Comparison of ENCODE assay signal across 2 cellular contexts in the genomic region with DNA sequence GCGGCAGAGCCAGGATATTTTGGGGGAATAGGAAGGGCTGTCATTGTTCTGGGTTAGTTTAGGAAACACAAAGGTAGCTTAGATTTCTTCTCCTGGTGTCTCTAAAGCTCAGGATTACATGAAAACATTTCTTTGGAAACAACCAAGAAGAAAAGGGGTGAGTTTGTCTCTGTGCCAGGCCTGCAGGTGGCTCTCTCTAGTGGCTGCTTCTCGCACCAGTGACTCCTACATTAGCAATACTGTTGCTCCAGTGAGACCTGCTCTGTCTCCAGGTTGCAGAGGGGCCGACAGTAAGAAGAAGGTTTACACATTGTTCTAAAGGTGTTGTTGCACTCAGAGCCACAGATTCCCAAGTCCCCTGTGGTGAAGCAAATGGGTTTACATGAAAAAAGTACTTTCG.
TF ChIP-seq lines count a peak whose summit lies in the region.

No MANE protein-coding gene starts in this region.

TF ChIP-seq in HepG2, 621 proteins besides CTCF, POLR2A, EP300 and RAD21:
- TF ChIP-seq, protein P1, sequence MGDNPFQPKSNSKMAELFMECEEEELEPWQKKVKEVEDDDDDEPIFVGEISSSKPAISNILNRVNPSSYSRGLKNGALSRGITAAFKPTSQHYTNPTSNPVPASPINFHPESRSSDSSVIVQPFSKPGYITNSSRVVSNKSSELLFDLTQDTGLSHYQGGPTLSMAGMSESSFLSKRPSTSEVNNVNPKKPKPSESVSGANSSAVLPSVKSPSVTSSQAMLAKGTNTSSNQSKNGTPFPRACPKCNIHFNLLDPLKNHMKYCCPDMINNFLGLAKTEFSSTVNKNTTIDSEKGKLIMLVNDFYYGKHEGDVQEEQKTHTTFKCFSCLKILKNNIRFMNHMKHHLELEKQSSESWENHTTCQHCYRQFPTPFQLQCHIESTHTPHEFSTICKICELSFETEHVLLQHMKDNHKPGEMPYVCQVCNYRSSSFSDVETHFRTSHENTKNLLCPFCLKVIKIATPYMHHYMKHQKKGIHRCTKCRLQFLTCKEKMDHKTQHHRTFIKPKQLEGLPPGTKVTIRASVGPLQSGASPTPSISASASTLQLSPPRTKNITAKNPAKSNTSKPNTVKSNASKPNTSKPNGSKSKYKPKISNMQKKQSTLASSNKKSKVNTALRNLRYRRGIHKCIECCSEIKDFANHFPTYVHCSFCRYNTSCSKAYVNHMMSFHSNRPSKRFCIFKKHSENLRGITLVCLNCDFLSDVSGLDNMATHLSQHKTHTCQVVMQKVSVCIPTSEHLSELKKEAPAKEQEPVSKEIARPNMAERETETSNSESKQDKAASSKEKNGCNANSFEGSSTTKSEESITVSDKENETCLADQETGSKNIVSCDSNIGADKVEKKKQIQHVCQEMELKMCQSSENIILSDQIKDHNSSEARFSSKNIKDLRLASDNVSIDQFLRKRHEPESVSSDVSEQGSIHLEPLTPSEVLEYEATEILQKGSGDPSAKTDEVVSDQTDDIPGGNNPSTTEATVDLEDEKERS (CRISPR knock-in tag; IDR thresholded peaks at IDR 0.05): no peak
- TF ChIP-seq CCDC6 (CRISPR knock-in tag; IDR thresholded peaks at IDR 0.05) (no peak), FOXK1 (CRISPR knock-in tag; IDR thresholded peaks at IDR 0.05; ENCODE audit: borderline replicate concordance, low read depth) (no peak), NCOA5 (CRISPR knock-in tag; IDR thresholded peaks at IDR 0.05) (no peak), ZNF207 (IDR thresholded peaks at IDR 0.05; ENCODE audit: borderline replicate concordance) (no peak)
- TF ChIP-seq, protein P2, sequence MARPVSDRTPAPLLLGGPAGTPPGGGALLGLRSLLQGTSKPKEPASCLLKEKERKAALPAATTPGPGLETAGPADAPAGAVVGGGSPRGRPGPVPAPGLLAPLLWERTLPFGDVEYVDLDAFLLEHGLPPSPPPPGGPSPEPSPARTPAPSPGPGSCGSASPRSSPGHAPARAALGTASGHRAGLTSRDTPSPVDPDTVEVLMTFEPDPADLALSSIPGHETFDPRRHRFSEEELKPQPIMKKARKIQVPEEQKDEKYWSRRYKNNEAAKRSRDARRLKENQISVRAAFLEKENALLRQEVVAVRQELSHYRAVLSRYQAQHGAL (CRISPR knock-in tag; IDR thresholded peaks at IDR 0.05; ENCODE audit: not compliant biosample characterization): no peak
- TF ChIP-seq, protein P3, sequence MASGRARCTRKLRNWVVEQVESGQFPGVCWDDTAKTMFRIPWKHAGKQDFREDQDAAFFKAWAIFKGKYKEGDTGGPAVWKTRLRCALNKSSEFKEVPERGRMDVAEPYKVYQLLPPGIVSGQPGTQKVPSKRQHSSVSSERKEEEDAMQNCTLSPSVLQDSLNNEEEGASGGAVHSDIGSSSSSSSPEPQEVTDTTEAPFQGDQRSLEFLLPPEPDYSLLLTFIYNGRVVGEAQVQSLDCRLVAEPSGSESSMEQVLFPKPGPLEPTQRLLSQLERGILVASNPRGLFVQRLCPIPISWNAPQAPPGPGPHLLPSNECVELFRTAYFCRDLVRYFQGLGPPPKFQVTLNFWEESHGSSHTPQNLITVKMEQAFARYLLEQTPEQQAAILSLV (CRISPR knock-in tag; IDR thresholded peaks at IDR 0.05; ENCODE audit: borderline replicate concordance): no peak
- TF ChIP-seq, protein P4, sequence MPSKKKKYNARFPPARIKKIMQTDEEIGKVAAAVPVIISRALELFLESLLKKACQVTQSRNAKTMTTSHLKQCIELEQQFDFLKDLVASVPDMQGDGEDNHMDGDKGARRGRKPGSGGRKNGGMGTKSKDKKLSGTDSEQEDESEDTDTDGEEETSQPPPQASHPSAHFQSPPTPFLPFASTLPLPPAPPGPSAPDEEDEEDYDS (CRISPR knock-in tag; IDR thresholded peaks at IDR 0.05): no peak
- TF ChIP-seq, protein P5, sequence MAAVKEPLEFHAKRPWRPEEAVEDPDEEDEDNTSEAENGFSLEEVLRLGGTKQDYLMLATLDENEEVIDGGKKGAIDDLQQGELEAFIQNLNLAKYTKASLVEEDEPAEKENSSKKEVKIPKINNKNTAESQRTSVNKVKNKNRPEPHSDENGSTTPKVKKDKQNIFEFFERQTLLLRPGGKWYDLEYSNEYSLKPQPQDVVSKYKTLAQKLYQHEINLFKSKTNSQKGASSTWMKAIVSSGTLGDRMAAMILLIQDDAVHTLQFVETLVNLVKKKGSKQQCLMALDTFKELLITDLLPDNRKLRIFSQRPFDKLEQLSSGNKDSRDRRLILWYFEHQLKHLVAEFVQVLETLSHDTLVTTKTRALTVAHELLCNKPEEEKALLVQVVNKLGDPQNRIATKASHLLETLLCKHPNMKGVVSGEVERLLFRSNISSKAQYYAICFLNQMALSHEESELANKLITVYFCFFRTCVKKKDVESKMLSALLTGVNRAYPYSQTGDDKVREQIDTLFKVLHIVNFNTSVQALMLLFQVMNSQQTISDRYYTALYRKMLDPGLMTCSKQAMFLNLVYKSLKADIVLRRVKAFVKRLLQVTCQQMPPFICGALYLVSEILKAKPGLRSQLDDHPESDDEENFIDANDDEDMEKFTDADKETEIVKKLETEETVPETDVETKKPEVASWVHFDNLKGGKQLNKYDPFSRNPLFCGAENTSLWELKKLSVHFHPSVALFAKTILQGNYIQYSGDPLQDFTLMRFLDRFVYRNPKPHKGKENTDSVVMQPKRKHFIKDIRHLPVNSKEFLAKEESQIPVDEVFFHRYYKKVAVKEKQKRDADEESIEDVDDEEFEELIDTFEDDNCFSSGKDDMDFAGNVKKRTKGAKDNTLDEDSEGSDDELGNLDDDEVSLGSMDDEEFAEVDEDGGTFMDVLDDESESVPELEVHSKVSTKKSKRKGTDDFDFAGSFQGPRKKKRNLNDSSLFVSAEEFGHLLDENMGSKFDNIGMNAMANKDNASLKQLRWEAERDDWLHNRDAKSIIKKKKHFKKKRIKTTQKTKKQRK (IDR thresholded peaks at IDR 0.05; ENCODE audit: low read length): no peak
- TF ChIP-seq, protein P6, sequence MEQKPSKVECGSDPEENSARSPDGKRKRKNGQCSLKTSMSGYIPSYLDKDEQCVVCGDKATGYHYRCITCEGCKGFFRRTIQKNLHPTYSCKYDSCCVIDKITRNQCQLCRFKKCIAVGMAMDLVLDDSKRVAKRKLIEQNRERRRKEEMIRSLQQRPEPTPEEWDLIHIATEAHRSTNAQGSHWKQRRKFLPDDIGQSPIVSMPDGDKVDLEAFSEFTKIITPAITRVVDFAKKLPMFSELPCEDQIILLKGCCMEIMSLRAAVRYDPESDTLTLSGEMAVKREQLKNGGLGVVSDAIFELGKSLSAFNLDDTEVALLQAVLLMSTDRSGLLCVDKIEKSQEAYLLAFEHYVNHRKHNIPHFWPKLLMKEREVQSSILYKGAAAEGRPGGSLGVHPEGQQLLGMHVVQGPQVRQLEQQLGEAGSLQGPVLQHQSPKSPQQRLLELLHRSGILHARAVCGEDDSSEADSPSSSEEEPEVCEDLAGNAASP (CRISPR knock-in tag; IDR thresholded peaks at IDR 0.05; ENCODE audit: borderline replicate concordance): no peak

TF ChIP-seq in K562, 482 proteins besides CTCF, POLR2A, EP300 and RAD21 (continued from another document):
- TF ChIP-seq NR3C1 (CRISPR knock-in tag; IDR thresholded peaks at IDR 0.05): no peak
- no peak for TF ChIP-seq HOXB6 (CRISPR knock-in tag; IDR thresholded peaks at IDR 0.05; ENCODE audit: borderline replicate concordance)
